ENCODE assay signal across 8 cellular contexts in genomic region chr1:35930593-35931423, GRCh38. TPM values are rescaled to one million over a fixed set of nuclear protein-coding genes. Genes with fewer than 3 reads are reported as not detected.
DNase-seq lines count a peak whose midpoint lies in the region; ATAC-seq, FAIRE-seq and TF ChIP-seq lines count a peak whose summit lies in the region.

AGO3 (plus strand) TSS chr1:35931105; CDS start chr1:35931427, 322 bp downstream.

- H3K9me3 ChIP-seq in ascending aorta: no peaks in the 10 kb centered on the region
- no peaks in the 10 kb centered on the region for H3K9me3 ChIP-seq in uterus

- peak; percentile 68 to 87 for TF ChIP-seq POLR2A in uterus (IDR thresholded peaks at IDR 0.05)

- FAIRE-seq in GM18507 (lab: Jason Lieb, UNC): peak; percentile 91

- TF ChIP-seq CTCF in ascending aorta (IDR thresholded peaks at IDR 0.05): no peak
- no peak for TF ChIP-seq CTCF in uterus (IDR thresholded peaks at IDR 0.05)

- ATAC-seq in HG02973 (IDR thresholded peaks at IDR 0.05; ENCODE audit: unreplicated experiment): peak; percentile 82

- H3K36me3 ChIP-seq in ascending aorta: no peaks in the 10 kb centered on the region
- no peaks in the 10 kb centered on the region for H3K36me3 ChIP-seq in rectal smooth muscle tissue (ENCODE audit: control insufficient read depth, insufficient read depth, low read length)
- no peaks in the 10 kb centered on the region for H3K36me3 ChIP-seq in uterus

- peak within 1 kb of the TSS; percentile 98 to 99 for H3K27ac ChIP-seq in ascending aorta
- H3K27ac ChIP-seq in rectal smooth muscle tissue (ENCODE audit: low read depth, low read length): peak within 1 kb of the TSS; percentile 99
- peak within 1 kb of the TSS; percentile 98 to 99 for H3K27ac ChIP-seq in uterus

- H3K9ac ChIP-seq in rectal smooth muscle tissue (ENCODE audit: low read length): peak within 1 kb of the TSS; percentile 69

- intact Hi-C loops in ascending aorta (cut with DNase I): loop anchor here (1.0 to 10.0 kb wide), 4 partner anchors 48 to 456 kb away; partner anchors contain the start of genes ADPRS, AGO1, C1orf216 and TEKT2
- intact Hi-C loops in uterus (cut with DNase I; ENCODE audit: low total_unique reads): no loop called here

- H3K27me3 ChIP-seq in ascending aorta: no peaks in the 10 kb centered on the region
- no peaks in the 10 kb centered on the region for H3K27me3 ChIP-seq in rectal smooth muscle tissue (ENCODE audit: control insufficient read depth, insufficient read depth, low read length)
- H3K27me3 ChIP-seq in uterus: no peaks in the 10 kb centered on the region

- H3K4me1 ChIP-seq in ascending aorta (peaks cover 0 to 13% of the 10 kb centered on the region in 2 donors), rectal smooth muscle tissue (ENCODE audit: control insufficient read depth, insufficient read depth, low read length) (peaks cover 3% of the 10 kb centered on the region), uterus (peaks cover 0 to 3% of the 10 kb centered on the region in 2 donors)

- DNase-seq in GM18507 (ENCODE audit: extremely low spot score, insufficient read length, low read depth) (peak; percentile 80), NCI-H1930 (lab: John Stamatoyannopoulos, UW) (peak; percentile 75 to 86), T-helper 22 cell (ENCODE audit: low read depth) (peak; percentile 81), ascending aorta (ENCODE audit: low spot score in 2 of 2) (peak; percentile 21 to 88), hepatic stellate cell (ENCODE audit: low spot score) (peak; percentile 82), uterus (peak; percentile 70 to 79)

- H3K4me3 ChIP-seq in ascending aorta (peak within 1 kb of the TSS; percentile 86 to 90), rectal smooth muscle tissue (ENCODE audit: low read length) (peak within 1 kb of the TSS; percentile 91), uterus (peak within 1 kb of the TSS; percentile 75)

RNA-seq across cellular contexts. Expression of gene AGO3, which starts in this region (rescaled TPM):
- 19.7 TPM for total RNA-seq in ascending aorta
- total RNA-seq in uterus: 10 to 100 TPM; 21.2 to 47.8 (median 36.0) TPM

Comparison
In these comparisons a context has a peak if more than half of its experiments do, and no peak if none do; other contexts are left out.
1. Peak in every context shown above with its lines: DNase-seq, ATAC-seq, H3K4me3 ChIP-seq and H3K27ac ChIP-seq.